In the genomic region with DNA sequence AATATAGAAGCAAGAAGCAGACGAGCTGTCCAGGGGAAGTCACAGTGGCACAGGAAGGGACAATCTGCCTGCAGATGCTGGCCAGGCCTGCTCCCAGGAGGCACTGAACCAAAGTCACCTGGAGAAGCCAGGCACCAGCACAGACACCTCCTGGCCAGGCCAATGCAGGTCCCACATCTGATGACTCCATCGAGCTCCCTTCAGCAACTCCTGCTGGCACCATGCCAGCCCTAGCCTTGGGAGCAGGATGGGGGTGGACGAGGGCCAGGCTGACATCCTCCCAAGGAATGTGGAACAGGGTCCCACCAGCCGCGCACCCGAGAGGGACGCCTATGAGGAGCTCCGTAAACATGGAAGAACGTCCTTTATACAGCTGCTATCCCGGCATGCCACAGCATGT, we compare ENCODE assay signal across 10 cellular contexts. TPM values are rescaled to one million over a fixed set of nuclear protein-coding genes. Genes with fewer than 3 reads are reported as not detected.
A peak's percentile ranks its signal among the peaks of the same experiment; 100 is the strongest.
DNase-seq lines count a peak whose midpoint lies in the region; ATAC-seq and TF ChIP-seq lines count a peak whose summit lies in the region.
"Had no signal": no experiment of that assay in that cellular context is flagged by ENCODE, and none has a peak within 500 bp of the region (broad histone marks: within the 10 kb centered on the region; RNA-seq: fewer than 3 reads in every experiment).

No MANE protein-coding gene starts in this region.

- no peaks in the 10 kb centered on the region for H3K9me3 ChIP-seq in PC-3 (ENCODE audit: low read length)
- no peaks in the 10 kb centered on the region for H3K9me3 ChIP-seq in lower lobe of right lung
- no peaks in the 10 kb centered on the region for H3K9me3 ChIP-seq in tibial artery

- H3K4me1 ChIP-seq in PC-3 (ENCODE audit: insufficient read depth, low read length), result peaks cover 38% of the 10 kb centered on the region
- H3K4me1 ChIP-seq in lower lobe of right lung, result peaks cover 35% of the 10 kb centered on the region
- peaks cover 25 to 81% (median 62%) of the 10 kb centered on the region in 4 donors for H3K4me1 ChIP-seq in tibial artery

- POLR2A ChIA-PET in PC-3 (lab: Charles Lee; ENCODE audit: unreplicated experiment), result no interaction called here

- 0 out of 2 replicates have a peak overlapping the region, but pooled peaks have one; percentile 19 for H3K4me3 ChIP-seq in PC-3 (ENCODE audit: low read length)
- no peak overlapping the region for H3K4me3 ChIP-seq in lower lobe of right lung
- no peak overlapping the region for H3K4me3 ChIP-seq in tibial artery

- no peaks in the 10 kb centered on the region for H4K20me1 ChIP-seq in PC-3 (ENCODE audit: low read length)

- peaks cover 2 to 7% of the 10 kb centered on the region in 2 donors for H3K36me3 Mint-ChIP-seq in activated T-cell treated with anti-CD3 and anti-CD28 coated beads, Interleukin-2, amount 50 U/mL, for 72 hours (ENCODE audit: insufficient read depth in 2 of 2)
- H3K36me3 Mint-ChIP-seq in activated T-cell treated with anti-CD3 and anti-CD28 coated beads, Interleukin-2, amount 50 U/mL, for 4 hours (ENCODE audit: insufficient read depth), result peaks cover 17% of the 10 kb centered on the region

- H3K36me3 ChIP-seq in PC-3 (ENCODE audit: low read depth, low read length) (peaks cover 14% of the 10 kb centered on the region), lower lobe of right lung (peaks cover 72% of the 10 kb centered on the region), tibial artery (peaks cover 0 to 66% (median 42%) of the 10 kb centered on the region in 3 donors)

- no peaks in the 10 kb centered on the region for H3K27me3 ChIP-seq in PC-3 (ENCODE audit: low read length)
- no peaks in the 10 kb centered on the region for H3K27me3 ChIP-seq in lower lobe of right lung (ENCODE audit: low read depth)
- no peaks in the 10 kb centered on the region for H3K27me3 ChIP-seq in tibial artery

- no peak overlapping the region for H3K27ac Mint-ChIP-seq in activated T-cell treated with anti-CD3 and anti-CD28 coated beads, Interleukin-2, amount 50 U/mL, for 72 hours

- H3K4me3 Mint-ChIP-seq in activated T-cell treated with anti-CD3 and anti-CD28 coated beads, Interleukin-2, amount 50 U/mL, for 72 hours, result no peak overlapping the region
- no peak overlapping the region for H3K4me3 Mint-ChIP-seq in activated T-cell treated with anti-CD3 and anti-CD28 coated beads, Interleukin-2, amount 50 U/mL, for 4 hours

- ATAC-seq in PC-3, result peak; percentile 32
- peak in 1 of 2 donors; percentile 1 for ATAC-seq in lower lobe of right lung
- ATAC-seq in GM21390 (IDR thresholded peaks at IDR 0.05; ENCODE audit: unreplicated experiment), result no peak
- ATAC-seq in activated T-cell treated with anti-CD3 and anti-CD28 coated beads, Interleukin-2, amount 50 U/mL, for 72 hours (replicated peaks in 1 of 2), result no peak
- no peak for ATAC-seq in activated T-cell treated with anti-CD3 and anti-CD28 coated beads, Interleukin-2, amount 50 U/mL, for 4 hours

- peak; percentile 89 for DNase-seq in PC-3
- DNase-seq in dermis blood vessel endothelial cell, result peak; percentile 74
- no peak for DNase-seq in lower lobe of right lung
- peak; percentile 74 to 88 for DNase-seq in tibial artery
- no peak for DNase-seq in GM19238 (ENCODE audit: insufficient read length, low spot score)
- DNase-seq in activated T-cell treated with anti-CD3 and anti-CD28 coated beads, Interleukin-2, amount 50 U/mL, for 72 hours, result no peak
- DNase-seq in activated T-cell treated with anti-CD3 and anti-CD28 coated beads, Interleukin-2, amount 50 U/mL, for 4 hours, result no peak
- DNase-seq: NCI-H748 treated with DMSO at 0.1 percent for 48 hours; stimulated activated naive CD4-positive, alpha-beta T cell treated with Interleukin-2 at 50 U/mL for 16 hours had no signal

- peak overlapping the region; percentile 96 for H3K27ac ChIP-seq in PC-3 (ENCODE audit: low read length)
- peak overlapping the region; percentile 73 for H3K27ac ChIP-seq in lower lobe of right lung
- peak overlapping the region; percentile 74 to 92 for H3K27ac ChIP-seq in tibial artery

- H3K9ac ChIP-seq in PC-3 (ENCODE audit: low read length), result peak overlapping the region; percentile 74

- H3K9me2 ChIP-seq in PC-3 (replicated peaks; ENCODE audit: low read length), result no peaks in the 10 kb centered on the region

- intact Hi-C loops in PC-3 (cut with micrococcal nuclease), result loop anchor here (5.0 kb wide), 2 partner anchors 62 to 112 kb away; a partner anchor contains a TSS
- intact Hi-C loops in lower lobe of right lung (cut with DNase I), result no loop called here
- intact Hi-C loops in tibial artery (cut with DNase I; ENCODE audit: low total_unique reads), result no loop called here

- TF ChIP-seq CTCF in PC-3 (conservative IDR thresholded peaks at IDR 0.05; ENCODE audit: low read depth, low read length), result no peak
- no peak for TF ChIP-seq CTCF in lower lobe of right lung (IDR thresholded peaks at IDR 0.05)
- TF ChIP-seq CTCF in tibial artery (IDR thresholded peaks at IDR 0.05), result no peak

- H3K4me1 Mint-ChIP-seq in activated T-cell treated with anti-CD3 and anti-CD28 coated beads, Interleukin-2, amount 50 U/mL, for 72 hours (ENCODE audit: low read depth), result peaks cover 6% of the 10 kb centered on the region
- peaks cover 5% of the 10 kb centered on the region for H3K4me1 Mint-ChIP-seq in activated T-cell treated with anti-CD3 and anti-CD28 coated beads, Interleukin-2, amount 50 U/mL, for 4 hours (ENCODE audit: low read depth)

- peaks cover 3% of the 10 kb centered on the region for H3F3A ChIP-seq in PC-3 (ENCODE audit: low read length, unreplicated experiment)

- CTCF ChIA-PET in PC-3 (lab: Charles Lee), result no interaction called here

- no peaks in the 10 kb centered on the region for H3K9me3 Mint-ChIP-seq in activated T-cell treated with anti-CD3 and anti-CD28 coated beads, Interleukin-2, amount 50 U/mL, for 72 hours
- H3K9me3 Mint-ChIP-seq in activated T-cell treated with anti-CD3 and anti-CD28 coated beads, Interleukin-2, amount 50 U/mL, for 4 hours, result no peaks in the 10 kb centered on the region

- no TSS peak for BruUV-seq in PC-3 (replicated peaks; lab: Mats Ljungman, UMichigan)

- H2AFZ ChIP-seq in PC-3 (ENCODE audit: low read length), result no peak overlapping the region

- H3K4me2 ChIP-seq in PC-3 (ENCODE audit: low read length), result peak overlapping the region; percentile 72

- no peaks in the 10 kb centered on the region for H3K27me3 Mint-ChIP-seq in activated T-cell treated with anti-CD3 and anti-CD28 coated beads, Interleukin-2, amount 50 U/mL, for 72 hours (ENCODE audit: low read depth)
- no peaks in the 10 kb centered on the region for H3K27me3 Mint-ChIP-seq in activated T-cell treated with anti-CD3 and anti-CD28 coated beads, Interleukin-2, amount 50 U/mL, for 4 hours (ENCODE audit: low read depth)

- 0 out of 2 replicates have a peak, but pooled peaks cover 5% of the 10 kb centered on the region for H3K79me2 ChIP-seq in PC-3 (ENCODE audit: low read length)

RNA-seq across cellular contexts. Expression of a gene that starts 22.4 kb away (rescaled TPM):
- total RNA-seq in PC-3 (2014; rRNA removed) (19.4 TPM in 2 replicates), dermis blood vessel endothelial cell (35.4 and 69.7 TPM in 2 replicates), lower lobe of right lung (30.6 TPM)
- 10 to 100 TPM; 20.5 to 24.8 TPM for total RNA-seq in activated T-cell treated with anti-CD3 and anti-CD28 coated beads, Interleukin-2, amount 50 U/mL, for 72 hours
- 10 to 100 TPM; 10.2 to 16.6 (median 14.4) TPM for total RNA-seq in activated T-cell treated with anti-CD3 and anti-CD28 coated beads, Interleukin-2, amount 50 U/mL, for 4 hours

RNA-seq across cellular contexts. Expression of a gene that starts 41.1 kb away (rescaled TPM):
- total RNA-seq in PC-3 (2014; rRNA removed) (97.5 and 99.9 TPM in 2 replicates), dermis blood vessel endothelial cell (88.8 and 96.7 TPM in 2 replicates), lower lobe of right lung (65.6 TPM)
- total RNA-seq in activated T-cell treated with anti-CD3 and anti-CD28 coated beads, Interleukin-2, amount 50 U/mL, for 72 hours, result 10 to 100 TPM; 46.8 to 48.1 TPM
- total RNA-seq in activated T-cell treated with anti-CD3 and anti-CD28 coated beads, Interleukin-2, amount 50 U/mL, for 4 hours, result 100 to 1,000 TPM; 119 to 155 (median 135) TPM

Comparison
In these comparisons a context has a peak if more than half of its experiments do, and no peak if none do; other contexts are left out.
1. DNase-seq: peak in PC-3 (single experiment), dermis blood vessel endothelial cell (single experiment) and tibial artery (2 of 2); none in lower lobe of right lung (single experiment), GM19238 (single experiment), activated T-cell treated with anti-CD3 and anti-CD28 coated beads, Interleukin-2, amount 50 U/mL, for 72 hours (0 of 2) and activated T-cell treated with anti-CD3 and anti-CD28 coated beads, Interleukin-2, amount 50 U/mL, for 4 hours (single experiment).
2. Peak in every context shown above with its lines, with median percentiles within 50 percentile points of each other: H3K27ac ChIP-seq.